In the genomic region with DNA sequence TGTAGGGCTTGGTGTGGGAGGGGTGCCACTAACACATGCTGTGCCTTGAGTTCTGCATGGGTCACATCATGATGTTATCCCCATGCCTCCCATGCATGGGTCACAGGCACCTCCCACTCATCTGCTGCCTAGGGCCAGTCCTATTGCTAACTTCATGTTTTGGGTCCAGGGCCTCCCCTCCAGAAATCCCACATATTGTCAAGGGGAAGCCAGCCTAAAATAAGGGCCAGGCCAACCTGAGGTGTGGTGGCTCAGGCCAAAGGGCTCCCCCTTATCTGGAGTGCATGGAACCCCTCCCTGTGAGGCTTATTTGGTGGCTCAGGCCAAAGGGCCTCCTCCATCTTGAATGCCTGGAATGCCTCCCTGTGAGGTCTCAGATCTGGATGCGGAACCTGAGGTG, we compare ENCODE assay signal across 16 cellular contexts.
A peak's percentile ranks its signal among the peaks of the same experiment; 100 is the strongest.
DNase-seq lines count a peak whose midpoint lies in the region; ATAC-seq and TF ChIP-seq lines count a peak whose summit lies in the region.
"Had no signal": no experiment of that assay in that cellular context is flagged by ENCODE, and none has a peak within 500 bp of the region (broad histone marks: within the 10 kb centered on the region; RNA-seq: fewer than 3 reads in every experiment).

No MANE protein-coding gene starts in this region.

- H3K4me3 Mint-ChIP-seq in H9 (no peak overlapping the region), neural crest cell (no peak overlapping the region)

- peak overlapping the region; percentile 58 for H4K8ac ChIP-seq in H9 (replicated peaks; ENCODE audit: insufficient read length, low read depth, low read length)

- H3K9ac ChIP-seq in H9 (ENCODE audit: extremely low read depth, insufficient read length, low read length): no peak overlapping the region
- H3K9ac ChIP-seq: KMS-11 had no signal

- no peaks in the 10 kb centered on the region for H3K36me3 ChIP-seq in esophagus muscularis mucosa
- H3K36me3 ChIP-seq in suprapubic skin: no peaks in the 10 kb centered on the region

- H2AK5ac ChIP-seq in H9 (ENCODE audit: insufficient read length, low read length): no peak overlapping the region

- H3K4me1 Mint-ChIP-seq in H9 (peaks cover 13% of the 10 kb centered on the region in 2 experiments), neural crest cell (peaks cover 46% of the 10 kb centered on the region)

- peak; percentile 6 for DNase-seq in H9
- DNase-seq in esophagus muscularis mucosa (ENCODE audit: extremely low spot score): peak; percentile 70
- no peak for DNase-seq in neural crest cell (ENCODE audit: low read depth, low spot score)
- no peak for DNase-seq in suprapubic skin (ENCODE audit: low spot score in 2 of 2)
- no peak for DNase-seq in NCI-H774 (lab: John Stamatoyannopoulos, UW)
- no peak for DNase-seq in NCI-H2196 treated with DMSO at 0.1 percent for 48 hours (lab: John Stamatoyannopoulos, UW; ENCODE audit: unreplicated experiment)
- DNase-seq in activated CD4-positive, CD25-positive, alpha-beta regulatory T cell treated with anti-CD3 and anti-CD28 coated beads, Interleukin-2, amount 50 U/mL, for 72 hours: no peak
- DNase-seq: COR-L47, DMS153, NCI-H1092 treated with DMSO at 0.1 percent for 48 hours, NCI-H1694 treated with DMSO at 0.1 percent for 48 hours, NCI-H510A had no signal

- no peaks in the 10 kb centered on the region for H4K20me1 ChIP-seq in H9 (ENCODE audit: control insufficient read depth, insufficient read depth, insufficient read length)

- intact Hi-C loops in esophagus muscularis mucosa (cut with DNase I): no loop called here

- H3K9me3 Mint-ChIP-seq in H9: peaks cover 2 to 7% of the 10 kb centered on the region in 2 experiments; a peak in 4 of 5 replicates
- peaks cover 6% of the 10 kb centered on the region for H3K9me3 Mint-ChIP-seq in neural crest cell

- TF ChIP-seq POLR2A in esophagus muscularis mucosa (IDR thresholded peaks at IDR 0.05; ENCODE audit: low read depth): no peak
- no peak for TF ChIP-seq POLR2A in suprapubic skin (IDR thresholded peaks at IDR 0.05)

- H2BK12ac ChIP-seq in H9 (ENCODE audit: insufficient read length, low read depth, low read length): no peak overlapping the region

- no CpG with 5 or more reads among the region's 1 CpG for WGBS in H9 (ENCODE audit: extremely low coverage, insufficient read length, low lambda C conversion rate)
- WGBS in esophagus muscularis mucosa: 94% methylated on average over 1 of the region's 1 CpG
- WGBS in suprapubic skin: 100% methylated on average over 1 of the region's 1 CpG

- TF ChIP-seq CTCF in H9 (conservative IDR thresholded peaks at IDR 0.05): no peak
- no peak for TF ChIP-seq CTCF in esophagus muscularis mucosa (IDR thresholded peaks at IDR 0.05)
- TF ChIP-seq CTCF in neural crest cell (conservative IDR thresholded peaks at IDR 0.05): no peak
- no peak for TF ChIP-seq CTCF in suprapubic skin (IDR thresholded peaks at IDR 0.05)

- no peak overlapping the region for H3T11ph ChIP-seq in H9 (ENCODE audit: low read length)

- no peak overlapping the region for H3K18ac ChIP-seq in H9 (ENCODE audit: insufficient read length, low read depth, low read length)

- H3K27me3 ChIP-seq in H9 (ENCODE audit: insufficient read depth, low read length) (no peaks in the 10 kb centered on the region), esophagus muscularis mucosa (no peaks in the 10 kb centered on the region), suprapubic skin (no peaks in the 10 kb centered on the region)
- H3K27me3 ChIP-seq: MG63 had no signal

- TF ChIP-seq EP300 in esophagus muscularis mucosa (IDR thresholded peaks at IDR 0.05): no peak
- TF ChIP-seq EP300 in suprapubic skin (IDR thresholded peaks at IDR 0.05): no peak

- no peak overlapping the region for H3K4ac ChIP-seq in H9 (ENCODE audit: low read depth, low read length)

- peaks cover 0 to 4% (median 1%) of the 10 kb centered on the region in 3 experiments; a peak in 6 of 7 replicates for H3K36me3 Mint-ChIP-seq in H9 (ENCODE audit: insufficient read depth in 1 of 3, low read depth in 3 of 3)
- peaks cover 5% of the 10 kb centered on the region for H3K36me3 Mint-ChIP-seq in neural crest cell (ENCODE audit: low read depth)

- H3K27me3 Mint-ChIP-seq in H9 (ENCODE audit: low read depth) (no peaks in the 10 kb centered on the region; the same call in none of the 2 replicates), neural crest cell (ENCODE audit: low read depth) (no peaks in the 10 kb centered on the region)

- H2AFZ ChIP-seq in H9 (ENCODE audit: low read length): no peak overlapping the region

- H3K23ac ChIP-seq in H9 (ENCODE audit: insufficient read length, low read depth, low read length): no peak overlapping the region

- no peak overlapping the region for H3K4me2 ChIP-seq in H9 (ENCODE audit: insufficient read depth, insufficient read length, low read length)
- H3K4me2 ChIP-seq: KMS-11 had no signal

- no peaks in the 10 kb centered on the region for H3K4me1 ChIP-seq in H9 (ENCODE audit: insufficient read depth, low read length)
- peaks cover 13 to 46% (median 41%) of the 10 kb centered on the region in 4 donors for H3K4me1 ChIP-seq in esophagus muscularis mucosa
- H3K4me1 ChIP-seq in suprapubic skin: peaks cover 9% of the 10 kb centered on the region

- H3K27ac ChIP-seq in H9 (ENCODE audit: insufficient read length, low read depth, low read length) (no peak overlapping the region), esophagus muscularis mucosa (replicated peaks in 1 of 4) (peak overlapping the region; percentile 50 to 70 (median 65)), suprapubic skin (peak overlapping the region; percentile 74)
- H3K27ac ChIP-seq: C4-2B, KMS-11 had no signal

- H3K4me3 ChIP-seq in esophagus muscularis mucosa: no peak overlapping the region
- no peak overlapping the region for H3K4me3 ChIP-seq in suprapubic skin
- H3K4me3 ChIP-seq: MG63 had no signal

- no peak overlapping the region for H3K56ac ChIP-seq in H9 (ENCODE audit: insufficient read length, low read depth, low read length)

- H4K5ac ChIP-seq in H9 (ENCODE audit: insufficient read length, low read depth, low read length): no peak overlapping the region

- no peaks in the 10 kb centered on the region for H3K79me1 ChIP-seq in H9 (ENCODE audit: insufficient read depth, low read depth, low read length, poor library complexity, severe bottlenecking)

- no peak overlapping the region for H2BK5ac ChIP-seq in H9 (ENCODE audit: insufficient read length, low read length)

- no peaks in the 10 kb centered on the region for H3K9me3 ChIP-seq in H9 (ENCODE audit: control insufficient read depth, low read depth, low read length)
- H3K9me3 ChIP-seq in esophagus muscularis mucosa: no peaks in the 10 kb centered on the region
- no peaks in the 10 kb centered on the region for H3K9me3 ChIP-seq in suprapubic skin
- H3K9me3 ChIP-seq: MG63 had no signal

- no peak overlapping the region for H2BK15ac ChIP-seq in H9 (ENCODE audit: low read depth, low read length)

- no peak overlapping the region for H3K14ac ChIP-seq in H9 (ENCODE audit: insufficient read depth, low read length)

- no peak overlapping the region for H4K91ac ChIP-seq in H9 (ENCODE audit: insufficient read length, low read depth, low read length)

- H2BK20ac ChIP-seq in H9 (ENCODE audit: low read depth, low read length, poor library complexity, severe bottlenecking): no peak overlapping the region

- H2BK120ac ChIP-seq in H9 (ENCODE audit: low read depth, low read length, poor library complexity, severe bottlenecking): no peak overlapping the region

- H3K27ac Mint-ChIP-seq in H9 (peak overlapping the region in 1 of 3 experiments; percentile 61; a peak in 1 of 7 replicates), neural crest cell (ENCODE audit: unreplicated experiment) (peak overlapping the region; percentile 88)

- H3K79me2 ChIP-seq in H9 (ENCODE audit: insufficient read depth, low read length): no peaks in the 10 kb centered on the region

- no peaks in the 10 kb centered on the region for H3K23me2 ChIP-seq in H9 (ENCODE audit: insufficient read length, low read depth, low read length, poor library complexity, severe bottlenecking)

- no peak for ATAC-seq in HG03521 (IDR thresholded peaks at IDR 0.05; ENCODE audit: unreplicated experiment)

Comparison
In these comparisons a context has a peak if more than half of its experiments do, and no peak if none do; other contexts are left out.
1. DNase-seq: peak in H9 (single experiment) and esophagus muscularis mucosa (single experiment); none in neural crest cell (single experiment), suprapubic skin (0 of 2), NCI-H774 (single experiment), NCI-H2196 treated with DMSO at 0.1 percent for 48 hours (single experiment) and activated CD4-positive, CD25-positive, alpha-beta regulatory T cell treated with anti-CD3 and anti-CD28 coated beads, Interleukin-2, amount 50 U/mL, for 72 hours (single experiment).